Comparison of ENCODE assay signal across 17 cellular contexts in genomic region chr13:82370306-82370705, GRCh38.
"Had no signal": no experiment of that assay in that cellular context is flagged by ENCODE, and none has a peak within 500 bp of the region (broad histone marks: within the 10 kb centered on the region; RNA-seq: fewer than 3 reads in every experiment).

No MANE protein-coding gene starts in this region.

- H3K4me1 Mint-ChIP-seq: mesothelial cell of epicardium had no signal

- H3K36me3 ChIP-seq: esophagus squamous epithelium, gastroesophageal sphincter, pancreas, upper lobe of right lung had no signal

- FAIRE-seq: endometrium, kidney, pancreas had no signal

- H3K27ac ChIP-seq: dorsolateral prefrontal cortex, esophagus squamous epithelium, gastroesophageal sphincter, pancreas, upper lobe of right lung had no signal

- H3K4me3 Mint-ChIP-seq: activated T-cell treated with anti-CD3 and anti-CD28 coated beads, Interleukin-2, amount 50 U/mL, for 4 hours; mesothelial cell of epicardium had no signal

- H3K9me3 ChIP-seq: esophagus squamous epithelium, gastroesophageal sphincter, pancreas, upper lobe of right lung had no signal

- H3K4me3 ChIP-seq: dorsolateral prefrontal cortex, esophagus squamous epithelium, gastroesophageal sphincter, pancreas, upper lobe of right lung had no signal

- H3K4me1 ChIP-seq: esophagus squamous epithelium, gastroesophageal sphincter, pancreas, upper lobe of right lung had no signal

- H3K27me3 ChIP-seq: dorsolateral prefrontal cortex, esophagus squamous epithelium, gastroesophageal sphincter, pancreas, upper lobe of right lung had no signal

- H3K27ac Mint-ChIP-seq: activated naive CD4-positive, alpha-beta T cell treated with anti-CD3 and anti-CD28 coated beads, Interleukin-2, amount 50 U/mL, for 72 hours; mesothelial cell of epicardium had no signal

- H3K36me3 Mint-ChIP-seq: activated naive CD4-positive, alpha-beta T cell treated with anti-CD3 and anti-CD28 coated beads, Interleukin-2, amount 50 U/mL, for 72 hours; mesothelial cell of epicardium had no signal

- DNase-seq: activated CD4-positive, alpha-beta T cell treated with anti-CD3 and anti-CD28 coated beads, Interleukin-2, amount 50 U/mL, for 4 hours; activated CD4-positive, CD25-positive, alpha-beta regulatory T cell treated with anti-CD3 and anti-CD28 coated beads, Interleukin-2, amount 50 U/mL, for 72 hours; activated effector memory CD4-positive, alpha-beta T cell treated with anti-CD3 and anti-CD28 coated beads, Interleukin-2, amount 50 U/mL, for 16 hours; activated T-cell treated with anti-CD3 and anti-CD28 coated beads, Interleukin-2, amount 50 U/mL, for 4 hours; amygdala; dorsolateral prefrontal cortex; esophagus squamous epithelium; kidney; pancreas; stimulated activated CD4-positive, alpha-beta T cell treated with anti-CD3 and anti-CD28 coated beads, Interleukin-4, amount 100 ng/mL, for 1 hour; stimulated activated CD8-positive, alpha-beta memory T cell treated with anti-CD3 and anti-CD28 coated beads, Interleukin-4, amount 100 ng/mL, for 48 hours; stimulated activated naive CD8-positive, alpha-beta T cell treated with anti-CD3 and anti-CD28 coated beads, Interleukin-15, Interleukin-2, amounts not matched to agents 100 U/mL and 50 U/mL, for 24 hours; upper lobe of right lung had no signal
